Comparison of ENCODE assay signal across 1 cellular context in the genomic region with DNA sequence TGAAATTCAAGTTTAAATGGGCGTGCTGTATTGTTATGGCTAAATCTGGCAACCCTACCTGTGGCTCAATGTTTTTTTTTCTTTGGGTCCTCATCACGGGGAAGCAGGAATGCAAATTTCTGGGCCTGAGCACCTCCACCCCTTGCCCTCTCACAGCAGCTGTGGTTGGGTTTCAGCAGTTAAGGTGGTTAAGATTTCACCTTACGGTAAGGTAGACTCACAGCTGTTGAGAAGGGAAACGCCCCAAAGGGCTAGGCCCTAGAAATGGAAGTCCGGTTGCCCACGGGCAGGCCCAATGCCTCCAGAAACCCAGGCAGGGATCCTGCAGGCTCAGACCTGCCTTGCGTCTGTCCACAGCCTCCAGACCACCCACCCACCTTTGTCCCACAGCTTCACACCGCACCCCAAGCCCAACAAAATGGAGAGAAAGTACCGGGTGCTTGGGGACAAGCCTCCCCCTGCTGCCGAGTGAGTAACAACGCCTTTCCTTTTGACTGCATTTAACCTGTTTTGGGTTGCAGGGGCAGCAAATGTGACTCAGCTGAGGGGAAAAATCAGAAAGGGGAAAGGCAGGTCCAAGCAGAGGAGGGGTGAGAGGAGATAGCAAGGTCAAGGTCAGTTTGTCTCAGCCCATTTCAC.
TF ChIP-seq lines count a peak whose summit lies in the region.

No MANE protein-coding gene starts in this region.

TF ChIP-seq in GM23338, 12 proteins besides CTCF, POLR2A, EP300 and RAD21 (continued from another document):
- TF ChIP-seq, protein P1, sequence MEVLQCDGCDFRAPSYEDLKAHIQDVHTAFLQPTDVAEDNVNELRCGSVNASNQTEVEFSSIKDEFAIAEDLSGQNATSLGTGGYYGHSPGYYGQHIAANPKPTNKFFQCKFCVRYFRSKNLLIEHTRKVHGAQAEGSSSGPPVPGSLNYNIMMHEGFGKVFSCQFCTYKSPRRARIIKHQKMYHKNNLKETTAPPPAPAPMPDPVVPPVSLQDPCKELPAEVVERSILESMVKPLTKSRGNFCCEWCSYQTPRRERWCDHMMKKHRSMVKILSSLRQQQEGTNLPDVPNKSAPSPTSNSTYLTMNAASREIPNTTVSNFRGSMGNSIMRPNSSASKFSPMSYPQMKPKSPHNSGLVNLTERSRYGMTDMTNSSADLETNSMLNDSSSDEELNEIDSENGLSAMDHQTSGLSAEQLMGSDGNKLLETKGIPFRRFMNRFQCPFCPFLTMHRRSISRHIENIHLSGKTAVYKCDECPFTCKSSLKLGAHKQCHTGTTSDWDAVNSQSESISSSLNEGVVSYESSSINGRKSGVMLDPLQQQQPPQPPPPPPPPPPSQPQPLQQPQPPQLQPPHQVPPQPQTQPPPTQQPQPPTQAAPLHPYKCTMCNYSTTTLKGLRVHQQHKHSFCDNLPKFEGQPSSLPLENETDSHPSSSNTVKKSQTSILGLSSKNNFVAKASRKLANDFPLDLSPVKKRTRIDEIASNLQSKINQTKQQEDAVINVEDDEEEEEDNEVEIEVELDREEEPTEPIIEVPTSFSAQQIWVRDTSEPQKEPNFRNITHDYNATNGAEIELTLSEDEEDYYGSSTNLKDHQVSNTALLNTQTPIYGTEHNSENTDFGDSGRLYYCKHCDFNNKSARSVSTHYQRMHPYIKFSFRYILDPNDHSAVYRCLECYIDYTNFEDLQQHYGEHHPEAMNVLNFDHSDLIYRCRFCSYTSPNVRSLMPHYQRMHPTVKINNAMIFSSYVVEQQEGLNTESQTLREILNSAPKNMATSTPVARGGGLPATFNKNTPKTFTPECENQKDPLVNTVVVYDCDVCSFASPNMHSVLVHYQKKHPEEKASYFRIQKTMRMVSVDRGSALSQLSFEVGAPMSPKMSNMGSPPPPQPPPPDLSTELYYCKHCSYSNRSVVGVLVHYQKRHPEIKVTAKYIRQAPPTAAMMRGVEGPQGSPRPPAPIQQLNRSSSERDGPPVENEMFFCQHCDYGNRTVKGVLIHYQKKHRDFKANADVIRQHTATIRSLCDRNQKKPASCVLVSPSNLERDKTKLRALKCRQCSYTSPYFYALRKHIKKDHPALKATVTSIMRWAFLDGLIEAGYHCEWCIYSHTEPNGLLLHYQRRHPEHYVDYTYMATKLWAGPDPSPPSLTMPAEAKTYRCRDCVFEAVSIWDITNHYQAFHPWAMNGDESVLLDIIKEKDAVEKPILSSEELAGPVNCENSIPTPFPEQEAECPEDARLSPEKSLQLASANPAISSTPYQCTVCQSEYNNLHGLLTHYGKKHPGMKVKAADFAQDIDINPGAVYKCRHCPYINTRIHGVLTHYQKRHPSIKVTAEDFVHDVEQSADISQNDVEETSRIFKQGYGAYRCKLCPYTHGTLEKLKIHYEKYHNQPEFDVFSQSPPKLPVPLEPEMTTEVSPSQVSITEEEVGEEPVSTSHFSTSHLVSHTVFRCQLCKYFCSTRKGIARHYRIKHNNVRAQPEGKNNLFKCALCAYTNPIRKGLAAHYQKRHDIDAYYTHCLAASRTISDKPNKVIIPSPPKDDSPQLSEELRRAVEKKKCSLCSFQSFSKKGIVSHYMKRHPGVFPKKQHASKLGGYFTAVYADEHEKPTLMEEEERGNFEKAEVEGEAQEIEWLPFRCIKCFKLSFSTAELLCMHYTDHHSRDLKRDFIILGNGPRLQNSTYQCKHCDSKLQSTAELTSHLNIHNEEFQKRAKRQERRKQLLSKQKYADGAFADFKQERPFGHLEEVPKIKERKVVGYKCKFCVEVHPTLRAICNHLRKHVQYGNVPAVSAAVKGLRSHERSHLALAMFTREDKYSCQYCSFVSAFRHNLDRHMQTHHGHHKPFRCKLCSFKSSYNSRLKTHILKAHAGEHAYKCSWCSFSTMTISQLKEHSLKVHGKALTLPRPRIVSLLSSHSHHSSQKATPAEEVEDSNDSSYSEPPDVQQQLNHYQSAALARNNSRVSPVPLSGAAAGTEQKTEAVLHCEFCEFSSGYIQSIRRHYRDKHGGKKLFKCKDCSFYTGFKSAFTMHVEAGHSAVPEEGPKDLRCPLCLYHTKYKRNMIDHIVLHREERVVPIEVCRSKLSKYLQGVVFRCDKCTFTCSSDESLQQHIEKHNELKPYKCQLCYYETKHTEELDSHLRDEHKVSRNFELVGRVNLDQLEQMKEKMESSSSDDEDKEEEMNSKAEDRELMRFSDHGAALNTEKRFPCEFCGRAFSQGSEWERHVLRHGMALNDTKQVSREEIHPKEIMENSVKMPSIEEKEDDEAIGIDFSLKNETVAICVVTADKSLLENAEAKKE (CRISPR knock-in tag; IDR thresholded peaks at IDR 0.05): no peak
- no peak for TF ChIP-seq CREB1 (CRISPR knock-in tag; IDR thresholded peaks at IDR 0.05; ENCODE audit: low read depth)
